1 cellular context compared by ENCODE assay signal in the genomic region with DNA sequence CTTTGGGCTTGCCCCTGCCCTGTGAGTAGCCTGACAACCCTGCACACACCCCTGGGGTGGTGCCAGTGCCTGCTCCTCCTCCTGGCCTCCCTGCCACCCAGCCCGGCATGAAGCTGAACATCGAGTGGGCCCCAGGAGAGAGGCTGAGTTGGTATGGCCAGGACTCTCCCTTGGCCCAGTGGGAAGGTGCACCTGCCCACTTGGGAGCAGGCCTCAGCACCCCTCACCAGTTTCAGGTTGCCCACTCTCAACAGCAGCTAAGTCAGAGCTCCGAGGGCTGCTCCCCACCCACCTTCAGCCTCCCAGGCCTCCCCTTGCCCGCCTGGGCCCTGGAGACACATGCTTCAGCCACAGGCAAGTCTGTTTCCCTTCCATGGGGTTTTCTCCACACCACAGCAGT.
TF ChIP-seq lines count a peak whose summit lies in the region.

No MANE protein-coding gene starts in this region.

TF ChIP-seq in HEK293, 187 proteins besides CTCF, POLR2A, EP300 and RAD21 (continued from another document):
- no peak for TF ChIP-seq ZNF654 (tag by site-specific recombination; IDR thresholded peaks at IDR 0.05; ENCODE audit: low read depth)
- no peak for TF ChIP-seq ZNF214 (tag by site-specific recombination; IDR thresholded peaks at IDR 0.05; ENCODE audit: borderline replicate concordance)
- peak; percentile 51; the same call in 1 of the 2 replicates for TF ChIP-seq EGR2 (tag by site-specific recombination; IDR thresholded peaks at IDR 0.05; ENCODE audit: low read depth)
- TF ChIP-seq KLF16 (tag by site-specific recombination; IDR thresholded peaks at IDR 0.05): no peak
- TF ChIP-seq ZNF707 (tag by site-specific recombination; IDR thresholded peaks at IDR 0.05): no peak
- no peak for TF ChIP-seq ZNF138 (tag by site-specific recombination; IDR thresholded peaks at IDR 0.05; ENCODE audit: borderline replicate concordance)
- no peak for TF ChIP-seq ZBTB11 (tag by site-specific recombination; conservative IDR thresholded peaks at IDR 0.05; ENCODE audit: low read depth)
- TF ChIP-seq BCL11A (tag by site-specific recombination; IDR thresholded peaks at IDR 0.05; ENCODE audit: low read depth): no peak
- no peak for TF ChIP-seq ZNF777 (tag by site-specific recombination; IDR thresholded peaks at IDR 0.05; ENCODE audit: borderline replicate concordance)
- no peak for TF ChIP-seq HOXC10 (CRISPR knock-in tag; IDR thresholded peaks at IDR 0.05)
- TF ChIP-seq ZFHX2 (tag by site-specific recombination; conservative IDR thresholded peaks at IDR 0.05): peak; percentile 38
- no peak for TF ChIP-seq ZNF148 (tag by site-specific recombination; IDR thresholded peaks at IDR 0.05; ENCODE audit: borderline replicate concordance)
- TF ChIP-seq, protein P1, sequence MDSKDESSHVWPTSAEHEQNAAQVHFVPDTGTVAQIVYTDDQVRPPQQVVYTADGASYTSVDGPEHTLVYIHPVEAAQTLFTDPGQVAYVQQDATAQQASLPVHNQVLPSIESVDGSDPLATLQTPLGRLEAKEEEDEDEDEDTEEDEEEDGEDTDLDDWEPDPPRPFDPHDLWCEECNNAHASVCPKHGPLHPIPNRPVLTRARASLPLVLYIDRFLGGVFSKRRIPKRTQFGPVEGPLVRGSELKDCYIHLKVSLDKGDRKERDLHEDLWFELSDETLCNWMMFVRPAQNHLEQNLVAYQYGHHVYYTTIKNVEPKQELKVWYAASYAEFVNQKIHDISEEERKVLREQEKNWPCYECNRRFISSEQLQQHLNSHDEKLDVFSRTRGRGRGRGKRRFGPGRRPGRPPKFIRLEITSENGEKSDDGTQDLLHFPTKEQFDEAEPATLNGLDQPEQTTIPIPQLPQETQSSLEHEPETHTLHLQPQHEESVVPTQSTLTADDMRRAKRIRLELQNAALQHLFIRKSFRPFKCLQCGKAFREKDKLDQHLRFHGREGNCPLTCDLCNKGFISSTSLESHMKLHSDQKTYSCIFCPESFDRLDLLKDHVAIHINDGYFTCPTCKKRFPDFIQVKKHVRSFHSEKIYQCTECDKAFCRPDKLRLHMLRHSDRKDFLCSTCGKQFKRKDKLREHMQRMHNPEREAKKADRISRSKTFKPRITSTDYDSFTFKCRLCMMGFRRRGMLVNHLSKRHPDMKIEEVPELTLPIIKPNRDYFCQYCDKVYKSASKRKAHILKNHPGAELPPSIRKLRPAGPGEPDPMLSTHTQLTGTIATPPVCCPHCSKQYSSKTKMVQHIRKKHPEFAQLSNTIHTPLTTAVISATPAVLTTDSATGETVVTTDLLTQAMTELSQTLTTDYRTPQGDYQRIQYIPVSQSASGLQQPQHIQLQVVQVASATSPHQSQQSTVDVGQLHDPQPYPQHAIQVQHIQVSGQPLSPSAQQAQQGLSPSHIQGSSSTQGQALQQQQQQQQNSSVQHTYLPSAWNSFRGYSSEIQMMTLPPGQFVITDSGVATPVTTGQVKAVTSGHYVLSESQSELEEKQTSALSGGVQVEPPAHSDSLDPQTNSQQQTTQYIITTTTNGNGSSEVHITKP (tag by site-specific recombination; IDR thresholded peaks at IDR 0.05): peak; percentile 42
- no peak for TF ChIP-seq YY2 (tag by site-specific recombination; IDR thresholded peaks at IDR 0.05)
- TF ChIP-seq, protein P2, sequence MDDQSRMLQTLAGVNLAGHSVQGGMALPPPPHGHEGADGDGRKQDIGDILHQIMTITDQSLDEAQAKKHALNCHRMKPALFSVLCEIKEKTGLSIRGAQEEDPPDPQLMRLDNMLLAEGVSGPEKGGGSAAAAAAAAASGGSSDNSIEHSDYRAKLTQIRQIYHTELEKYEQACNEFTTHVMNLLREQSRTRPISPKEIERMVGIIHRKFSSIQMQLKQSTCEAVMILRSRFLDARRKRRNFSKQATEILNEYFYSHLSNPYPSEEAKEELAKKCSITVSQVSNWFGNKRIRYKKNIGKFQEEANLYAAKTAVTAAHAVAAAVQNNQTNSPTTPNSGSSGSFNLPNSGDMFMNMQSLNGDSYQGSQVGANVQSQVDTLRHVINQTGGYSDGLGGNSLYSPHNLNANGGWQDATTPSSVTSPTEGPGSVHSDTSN (CRISPR knock-in tag; IDR thresholded peaks at IDR 0.05): no peak
